ENCODE assay signal across 11 cellular contexts in the genomic region with DNA sequence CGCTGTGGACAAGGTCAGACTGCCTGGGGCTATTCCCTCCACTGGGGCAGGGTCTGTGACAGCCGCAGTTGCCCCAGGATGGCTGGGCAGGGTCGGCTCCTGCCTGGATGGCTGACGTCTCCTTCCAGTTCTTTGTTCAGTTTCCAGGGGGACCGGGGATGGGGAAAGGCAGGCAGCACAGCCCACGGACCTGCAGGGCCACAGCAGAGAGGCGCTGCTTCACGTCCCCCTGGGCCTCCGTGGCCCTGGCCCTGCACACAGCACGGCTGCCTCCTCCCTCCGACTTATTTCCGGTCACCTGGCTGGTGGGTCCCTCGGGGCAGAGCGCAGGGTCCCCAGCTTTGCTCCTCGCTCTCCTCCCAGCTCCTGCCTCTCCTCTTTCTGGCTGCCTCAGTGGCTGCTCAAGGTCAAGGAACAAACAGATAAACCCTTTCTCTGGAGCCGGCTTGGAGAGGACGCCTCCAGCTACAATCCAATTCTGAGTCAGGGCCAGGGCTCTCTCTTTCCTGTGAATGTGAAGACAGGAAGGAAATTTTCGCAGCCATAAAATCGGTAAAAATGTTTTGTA.
DNase-seq lines count a peak whose midpoint lies in the region; ATAC-seq and TF ChIP-seq lines count a peak whose summit lies in the region.
"Had no signal": no experiment of that assay in that cellular context is flagged by ENCODE, and none has a peak within 500 bp of the region (broad histone marks: within the 10 kb centered on the region; RNA-seq: fewer than 3 reads in every experiment).

No MANE protein-coding gene starts in this region.

- DNase-seq in Panc1 (ENCODE audit: low read depth, low spot score) (no peak), esophagus muscularis mucosa (ENCODE audit: extremely low spot score) (no peak), superior temporal gyrus (ENCODE audit: extremely low spot score) (peak; percentile 56), cortex of kidney (lab: John Stamatoyannopoulos, UW) (no peak), NOMO-1 treated with dmso at 0.1 percent for 144 hours (lab: John Stamatoyannopoulos, UW; ENCODE audit: unreplicated experiment) (no peak), NCI-H510A treated with DMSO at 0.1 percent for 48 hours (lab: John Stamatoyannopoulos, UW) (no peak)
- DNase-seq: activated T-cell treated with anti-CD3 and anti-CD28 coated beads, Interleukin-2, amount 50 U/mL, for 1 hour; NCI-H2171; RPMI8226 had no signal

- H3K4me1 ChIP-seq in Panc1 (ENCODE audit: control insufficient read depth, insufficient read depth, low read length): peaks cover 18% of the 10 kb centered on the region
- peaks cover 10 to 23% (median 16%) of the 10 kb centered on the region in 4 donors for H3K4me1 ChIP-seq in esophagus muscularis mucosa
- H3K4me1 ChIP-seq in mesodermal cell (ENCODE audit: control insufficient read depth, insufficient read depth, low read length, poor library complexity, severe bottlenecking): peaks cover 7% of the 10 kb centered on the region

- intact Hi-C loops in Panc1 (cut with micrococcal nuclease; ENCODE audit: unreplicated experiment) (no loop called here), esophagus muscularis mucosa (cut with DNase I) (no loop called here)

- H3K27me3 ChIP-seq in Panc1 (ENCODE audit: control insufficient read depth, insufficient read depth, low read length): no peaks in the 10 kb centered on the region
- no peaks in the 10 kb centered on the region for H3K27me3 ChIP-seq in esophagus muscularis mucosa

- no TSS peak for BruUV-seq in Panc1 (replicated peaks; lab: Mats Ljungman, UMichigan)

- in situ Hi-C loops in Panc1 (cut with HindIII; ENCODE audit: low pct_unique_long_range_greater_than_20kb, low sequenced_read_pairs): no loop called here

- peak overlapping the region; percentile 71; the same call in 1 of the 2 replicates for H3K27ac ChIP-seq in Panc1 (ENCODE audit: low read length)
- peak overlapping the region; percentile 56 to 73 (median 60) for H3K27ac ChIP-seq in esophagus muscularis mucosa (replicated peaks in 1 of 4)
- H3K27ac ChIP-seq in mesodermal cell (ENCODE audit: low read depth, low read length, severe bottlenecking): peak overlapping the region; percentile 23

- H3K4me3 ChIP-seq in Panc1 (ENCODE audit: low read depth in 2 of 2, low read length in 2 of 2) (no peak overlapping the region), esophagus muscularis mucosa (no peak overlapping the region), mesodermal cell (ENCODE audit: extremely low read depth, insufficient read depth, low read length, poor library complexity, severe bottlenecking) (no peak overlapping the region)

- CTCF ChIA-PET in Panc1 (lab: Charles Lee): interaction anchor here (0.6 kb wide), 1 partner anchor 267 kb away, joined by 3 read pairs; no protein-coding TSS in a partner anchor

- ATAC-seq in Panc1 (no peak), HG02571 (IDR thresholded peaks at IDR 0.05; ENCODE audit: unreplicated experiment) (no peak)

- no peak for TF ChIP-seq EP300 in esophagus muscularis mucosa (IDR thresholded peaks at IDR 0.05)

- 55% methylated on average over 15 of the region's 19 CpGs for WGBS in esophagus muscularis mucosa
- 77 to 82% methylated on average over 15 to 19 of the region's 19 CpGs for WGBS in mesodermal cell (ENCODE audit: insufficient coverage in 2 of 2), 2 experiments

- no peak for TF ChIP-seq POLR2A in esophagus muscularis mucosa (IDR thresholded peaks at IDR 0.05; ENCODE audit: low read depth)

- H3K36me3 ChIP-seq in Panc1 (ENCODE audit: control insufficient read depth, insufficient read depth, low read length): no peaks in the 10 kb centered on the region
- no peaks in the 10 kb centered on the region for H3K36me3 ChIP-seq in esophagus muscularis mucosa
- no peaks in the 10 kb centered on the region for H3K36me3 ChIP-seq in mesodermal cell (ENCODE audit: control insufficient read depth, insufficient read depth, low read length)

- TF ChIP-seq CTCF in Panc1 (IDR thresholded peaks at IDR 0.05) (no peak), esophagus muscularis mucosa (IDR thresholded peaks at IDR 0.05) (no peak)

- H3K9me3 ChIP-seq in Panc1 (ENCODE audit: control insufficient read depth, insufficient read depth, low read depth, low read length) (no peaks in the 10 kb centered on the region), esophagus muscularis mucosa (no peaks in the 10 kb centered on the region), mesodermal cell (ENCODE audit: control insufficient read depth, low read length) (no peaks in the 10 kb centered on the region)

- POLR2A ChIA-PET in Panc1 (lab: Charles Lee): no interaction called here
